ENCODE assay signal across 1 cellular context in genomic region chr1:196608401-196609113, GRCh38.
A peak's percentile ranks its signal among the peaks of the same experiment; 100 is the strongest.
TF ChIP-seq lines count a peak whose summit lies in the region.

KCNT2 (minus strand) TSS chr1:196608440; CDS start chr1:196608309, 131 bp downstream.

TF ChIP-seq in HepG2, 621 proteins besides CTCF, POLR2A, EP300 and RAD21 (continued from another document):
- TF ChIP-seq ZNF414 (CRISPR knock-in tag; IDR thresholded peaks at IDR 0.05) (no peak), PRDM10 (CRISPR knock-in tag; IDR thresholded peaks at IDR 0.05; ENCODE audit: low read depth) (peak; percentile 48; the same call in 1 of the 2 replicates), ZNF687 (CRISPR knock-in tag; IDR thresholded peaks at IDR 0.05) (peak; percentile 13; the same call in 1 of the 2 replicates)
